3 cellular contexts compared by ENCODE assay signal in genomic region chr15:44148580-44148979, GRCh38. TPM values are rescaled to one million over a fixed set of nuclear protein-coding genes. Genes with fewer than 3 reads are reported as not detected.
"Had no signal": no experiment of that assay in that cellular context is flagged by ENCODE, and none has a peak within 500 bp of the region (broad histone marks: within the 10 kb centered on the region; RNA-seq: fewer than 3 reads in every experiment).

No MANE protein-coding gene starts in this region.

- H3K4me3 ChIP-seq: GM12878 had no signal

- DNase-seq: GDM1 had no signal

- ATAC-seq: GM12878 had no signal

RNA-seq across cellular contexts. Expression of gene FRMD5, which starts 46.5 kb away (rescaled TPM):
- total RNA-seq: G401 had no signal
